In the genomic region with DNA sequence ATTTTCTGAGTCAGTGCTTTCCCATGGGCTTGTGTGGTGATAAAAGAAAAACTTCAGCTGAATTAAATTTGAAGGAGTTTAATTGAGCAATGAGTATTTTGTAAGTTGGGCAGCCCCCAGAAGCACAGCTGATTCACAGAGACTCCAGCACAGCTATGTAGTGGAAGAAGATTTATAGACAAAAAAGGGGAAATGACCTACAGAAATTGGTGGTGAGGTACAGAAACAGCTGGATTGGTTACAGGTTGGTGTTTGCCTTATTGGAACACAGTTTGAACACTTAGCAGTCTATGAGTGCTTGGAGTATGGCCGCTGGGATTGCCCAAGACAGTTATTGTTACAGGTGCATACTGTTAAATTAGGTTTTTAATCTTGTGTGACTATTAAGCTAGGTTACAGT, we compare ENCODE assay signal across 25 cellular contexts.
DNase-seq lines count a peak whose midpoint lies in the region; ATAC-seq and TF ChIP-seq lines count a peak whose summit lies in the region.
"Had no signal": no experiment of that assay in that cellular context is flagged by ENCODE, and none has a peak within 500 bp of the region (broad histone marks: within the 10 kb centered on the region; RNA-seq: fewer than 3 reads in every experiment).

No MANE protein-coding gene starts in this region.

- ATAC-seq in GM23338 (no peak), HG03432 (IDR thresholded peaks at IDR 0.05; ENCODE audit: unreplicated experiment) (no peak)
- ATAC-seq: Panc1 had no signal

- no peak overlapping the region for H2BK12ac ChIP-seq in H9 (ENCODE audit: insufficient read length, low read depth, low read length)

- H3K79me2 ChIP-seq in GM23338 (replicated peaks; ENCODE audit: insufficient read depth) (no peaks in the 10 kb centered on the region), H9 (ENCODE audit: insufficient read depth, low read length) (no peaks in the 10 kb centered on the region)

- no peaks in the 10 kb centered on the region for H3K79me1 ChIP-seq in H9 (ENCODE audit: insufficient read depth, low read depth, low read length, poor library complexity, severe bottlenecking)

- no peak overlapping the region for H3K4me3 Mint-ChIP-seq in GM23338
- H3K4me3 Mint-ChIP-seq in endodermal cell, result no peak overlapping the region
- H3K4me3 Mint-ChIP-seq in H9, result no peak overlapping the region
- H3K4me3 Mint-ChIP-seq in CD14-positive monocyte, result no peak overlapping the region
- H3K4me3 Mint-ChIP-seq: CD8-positive, alpha-beta memory T cell; HFFc6 had no signal

- no peak overlapping the region for H2AK5ac ChIP-seq in H9 (ENCODE audit: insufficient read length, low read length)

- H3K27me3 Mint-ChIP-seq in GM23338 (ENCODE audit: insufficient read depth, low read depth, poor library complexity), result no peaks in the 10 kb centered on the region
- H3K27me3 Mint-ChIP-seq in endodermal cell (ENCODE audit: insufficient read depth), result no peaks in the 10 kb centered on the region
- no peaks in the 10 kb centered on the region for H3K27me3 Mint-ChIP-seq in H9 (ENCODE audit: low read depth)
- H3K27me3 Mint-ChIP-seq in CD14-positive monocyte (ENCODE audit: low read depth in 3 of 3), result peaks cover 0 to 2% (median 0%) of the 10 kb centered on the region in 3 donors

- H3K36me3 ChIP-seq in GM23338 (ENCODE audit: insufficient read depth) (no peaks in the 10 kb centered on the region), endodermal cell (ENCODE audit: control insufficient read depth, insufficient read depth, low read length) (no peaks in the 10 kb centered on the region)
- H3K36me3 ChIP-seq: HAP-1 had no signal

- no peaks in the 10 kb centered on the region for H4K20me1 ChIP-seq in GM23338 (replicated peaks; ENCODE audit: insufficient read depth)
- no peaks in the 10 kb centered on the region for H4K20me1 ChIP-seq in H9 (ENCODE audit: control insufficient read depth, insufficient read depth, insufficient read length)

- H2AFZ ChIP-seq in GM23338 (peak overlapping the region; percentile 65), H9 (ENCODE audit: low read length) (no peak overlapping the region)
- H2AFZ ChIP-seq: GM23248 had no signal

- H3K4me1 Mint-ChIP-seq in GM23338 (peaks cover 8% of the 10 kb centered on the region; the same call in 2 of the 3 replicates), endodermal cell (peaks cover 17% of the 10 kb centered on the region), H9 (peaks cover 6 to 9% of the 10 kb centered on the region in 2 experiments), CD14-positive monocyte (no peaks in the 10 kb centered on the region)
- H3K4me1 Mint-ChIP-seq: CD8-positive, alpha-beta memory T cell had no signal

- DNase-seq in GM23338 (ENCODE audit: low spot score) (no peak), NB4 (ENCODE audit: low read depth) (peak; percentile 39), endodermal cell (no peak), H9 (no peak), CD14-positive monocyte (ENCODE audit: low spot score) (no peak)
- DNase-seq in activated CD8-positive, alpha-beta memory T cell treated with anti-CD3 and anti-CD28 coated beads for 24 hours, result no peak
- DNase-seq: CD8-positive, alpha-beta memory T cell; DMS79 treated with DMSO at 0.1 percent for 48 hours; GM23248; HFFc6; KBM-7; NCI-H1092 treated with DMSO at 0.1 percent for 48 hours; NCI-H1436; NCI-H2029; NCI-H446; NCI-H526; NCI-H82; NK-92 treated with Interleukin-12 subunit alpha and Interleukin-12 subunit beta, amount 100 ng/mL, for 24 hours; SHP77; T-helper 1 cell had no signal

- H3K36me3 Mint-ChIP-seq in GM23338 (ENCODE audit: low read depth) (no peaks in the 10 kb centered on the region), endodermal cell (ENCODE audit: low read depth) (no peaks in the 10 kb centered on the region), H9 (ENCODE audit: insufficient read depth in 1 of 3, low read depth in 3 of 3) (peaks cover 0 to 3% (median 3%) of the 10 kb centered on the region in 3 experiments; a peak in 1 of 7 replicates), CD14-positive monocyte (no peaks in the 10 kb centered on the region)

- H3K27me3 ChIP-seq in GM23338 (ENCODE audit: insufficient read depth) (no peaks in the 10 kb centered on the region), endodermal cell (ENCODE audit: control insufficient read depth, insufficient read depth, low read length, poor library complexity, severe bottlenecking) (no peaks in the 10 kb centered on the region), H9 (ENCODE audit: insufficient read depth, low read length) (no peaks in the 10 kb centered on the region)

- no peak overlapping the region for H4K91ac ChIP-seq in H9 (ENCODE audit: insufficient read length, low read depth, low read length)

- no peaks in the 10 kb centered on the region; the same call in 1 of the 3 replicates for H3K9me3 Mint-ChIP-seq in GM23338
- H3K9me3 Mint-ChIP-seq in endodermal cell, result no peaks in the 10 kb centered on the region
- H3K9me3 Mint-ChIP-seq in H9, result peaks cover 2 to 3% of the 10 kb centered on the region in 2 experiments; a peak in 3 of 5 replicates
- H3K9me3 Mint-ChIP-seq in CD14-positive monocyte, result peaks cover 0 to 14% (median 3%) of the 10 kb centered on the region in 7 donors

- intact Hi-C loops in CD14-positive monocyte (cut with micrococcal nuclease), result no loop called here

- no peak overlapping the region for H4K5ac ChIP-seq in H9 (ENCODE audit: insufficient read length, low read depth, low read length)

- H3K4ac ChIP-seq in H9 (ENCODE audit: low read depth, low read length), result no peak overlapping the region

- H3K27ac ChIP-seq in GM23338 (ENCODE audit: low read depth) (no peak overlapping the region), endodermal cell (ENCODE audit: low read depth, low read length) (no peak overlapping the region), H9 (ENCODE audit: insufficient read length, low read depth, low read length) (no peak overlapping the region)
- H3K27ac ChIP-seq: C4-2B, GM23248, RWPE1 had no signal

- WGBS in endodermal cell (ENCODE audit: insufficient coverage in 1 of 2, insufficient read length in 1 of 2), 2 experiments, result 100% methylated on average over 1 of the region's 1 CpG
- no CpG with 5 or more reads among the region's 1 CpG for WGBS in H9 (ENCODE audit: extremely low coverage, insufficient read length, low lambda C conversion rate)

- no peak overlapping the region for H2BK120ac ChIP-seq in H9 (ENCODE audit: low read depth, low read length, poor library complexity, severe bottlenecking)

- H3K9ac ChIP-seq in endodermal cell (ENCODE audit: extremely low read depth, low read length, poor library complexity, severe bottlenecking) (no peak overlapping the region), H9 (ENCODE audit: extremely low read depth, insufficient read length, low read length) (no peak overlapping the region)
- H3K9ac ChIP-seq: GM23248 had no signal

- H3T11ph ChIP-seq in H9 (ENCODE audit: low read length), result no peak overlapping the region

- no peaks in the 10 kb centered on the region for H3F3A ChIP-seq in GM23338 (replicated peaks; ENCODE audit: low read depth)

- H3K27ac Mint-ChIP-seq in GM23338, result peak overlapping the region; percentile 14; the same call in 1 of the 2 replicates
- no peak overlapping the region for H3K27ac Mint-ChIP-seq in endodermal cell
- no peak overlapping the region for H3K27ac Mint-ChIP-seq in H9
- no peak overlapping the region for H3K27ac Mint-ChIP-seq in CD14-positive monocyte
- H3K27ac Mint-ChIP-seq: CD8-positive, alpha-beta memory T cell; HFFc6 had no signal

- no peak overlapping the region for H3K18ac ChIP-seq in H9 (ENCODE audit: insufficient read length, low read depth, low read length)

- H2BK20ac ChIP-seq in H9 (ENCODE audit: low read depth, low read length, poor library complexity, severe bottlenecking), result no peak overlapping the region

- H2BK15ac ChIP-seq in H9 (ENCODE audit: low read depth, low read length), result no peak overlapping the region

- no peak overlapping the region for H3K14ac ChIP-seq in H9 (ENCODE audit: insufficient read depth, low read length)

- H3K4me2 ChIP-seq in GM23338, result no peak overlapping the region
- no peak overlapping the region for H3K4me2 ChIP-seq in H9 (ENCODE audit: insufficient read depth, insufficient read length, low read length)

- no peak overlapping the region for H4K8ac ChIP-seq in H9 (replicated peaks; ENCODE audit: insufficient read length, low read depth, low read length)

- TF ChIP-seq CTCF in GM23338 (conservative IDR thresholded peaks at IDR 0.05; ENCODE audit: low read depth in 2 of 2), result no peak
- TF ChIP-seq CTCF in NB4 (IDR thresholded peaks at IDR 0.05; ENCODE audit: low read depth, low read length), result no peak
- no peak for TF ChIP-seq CTCF in endodermal cell (conservative IDR thresholded peaks at IDR 0.05)
- TF ChIP-seq CTCF in H9 (conservative IDR thresholded peaks at IDR 0.05), result no peak
- no peak for TF ChIP-seq CTCF in CD14-positive monocyte (IDR thresholded peaks at IDR 0.05)

- H3K4me3 ChIP-seq in GM23338 (no peak overlapping the region), NB4 (ENCODE audit: low read depth, low read length) (no peak overlapping the region), endodermal cell (ENCODE audit: low read length) (peak overlapping the region; percentile 27)
- H3K4me3 ChIP-seq: GM23248, HAP-1 had no signal

- TF ChIP-seq POLR2A in NB4 (IDR thresholded peaks at IDR 0.05; ENCODE audit: extremely low read depth, insufficient read length), result no peak

- H3K23me2 ChIP-seq in H9 (ENCODE audit: insufficient read length, low read depth, low read length, poor library complexity, severe bottlenecking), result no peaks in the 10 kb centered on the region

- H2BK5ac ChIP-seq in H9 (ENCODE audit: insufficient read length, low read length), result no peak overlapping the region

- no peak overlapping the region for H3K23ac ChIP-seq in H9 (ENCODE audit: insufficient read length, low read depth, low read length)

- H3K4me1 ChIP-seq in GM23338 (ENCODE audit: insufficient read depth) (peaks cover 5% of the 10 kb centered on the region; the same call in 1 of the 2 replicates), endodermal cell (ENCODE audit: control insufficient read depth, insufficient read depth, low read length) (peaks cover 3% of the 10 kb centered on the region), H9 (ENCODE audit: insufficient read depth, low read length) (no peaks in the 10 kb centered on the region)

- no peaks in the 10 kb centered on the region for H3K9me2 ChIP-seq in GM23338 (ENCODE audit: insufficient read depth)

- peaks cover 8% of the 10 kb centered on the region for H3K9me3 ChIP-seq in endodermal cell (ENCODE audit: control insufficient read depth, low read length)
- no peaks in the 10 kb centered on the region for H3K9me3 ChIP-seq in H9 (ENCODE audit: control insufficient read depth, low read depth, low read length)
- H3K9me3 ChIP-seq: HAP-1 had no signal

- no peak overlapping the region for H3K56ac ChIP-seq in H9 (ENCODE audit: insufficient read length, low read depth, low read length)
